ENCODE assay signal across 15 cellular contexts in genomic region chr6:112061605-112062004, GRCh38. TPM values are rescaled to one million over a fixed set of nuclear protein-coding genes. Genes with fewer than 3 reads are reported as not detected.
DNase-seq lines count a peak whose midpoint lies in the region; FAIRE-seq and TF ChIP-seq lines count a peak whose summit lies in the region.
"Had no signal": no experiment of that assay in that cellular context is flagged by ENCODE, and none has a peak within 500 bp of the region (broad histone marks: within the 10 kb centered on the region; RNA-seq: fewer than 3 reads in every experiment).

No MANE protein-coding gene starts in this region.

- H3K4me3 ChIP-seq in bronchial epithelial cell (ENCODE audit: low read depth, low read length), result no peak overlapping the region

- no peaks in the 10 kb centered on the region for H3K36me3 ChIP-seq in bronchial epithelial cell (ENCODE audit: control insufficient read depth, insufficient read depth, low read length)

- H3K4me1 Mint-ChIP-seq in activated T-cell treated with anti-CD3 and anti-CD28 coated beads, Interleukin-2, amount 50 U/mL, for 24 hours (ENCODE audit: low read depth), result no peaks in the 10 kb centered on the region

- H3K36me3 Mint-ChIP-seq in activated T-cell treated with anti-CD3 and anti-CD28 coated beads, Interleukin-2, amount 50 U/mL, for 24 hours (ENCODE audit: low read depth), result no peaks in the 10 kb centered on the region

- no peak for FAIRE-seq in bronchial epithelial cell (lab: Jason Lieb, UNC)
- FAIRE-seq: GM12891 had no signal

- DNase-seq in EH (ENCODE audit: low read depth) (peak; percentile 25), LHCN-M2 (ENCODE audit: low read depth) (peak; percentile 47), bronchial epithelial cell (ENCODE audit: low read depth) (peak; percentile 24), kidney tubule cell (ENCODE audit: low spot score) (peak; percentile 55), NCI-H2081 (lab: John Stamatoyannopoulos, UW) (no peak), NCI-H524 (lab: John Stamatoyannopoulos, UW) (no peak), DMS 273 treated with DMSO at 0.1 percent for 48 hours (lab: John Stamatoyannopoulos, UW) (no peak)
- DNase-seq in activated T-cell treated with anti-CD3 and anti-CD28 coated beads, Interleukin-2, amount 50 U/mL, for 24 hours, result no peak
- DNase-seq: C1 segment of cervical spinal cord, NCI-H1092, NCI-H2107, SIG-M5 had no signal

- no peaks in the 10 kb centered on the region for H3K27me3 Mint-ChIP-seq in activated T-cell treated with anti-CD3 and anti-CD28 coated beads, Interleukin-2, amount 50 U/mL, for 24 hours

- H3K9me3 Mint-ChIP-seq in activated T-cell treated with anti-CD3 and anti-CD28 coated beads, Interleukin-2, amount 50 U/mL, for 24 hours, result no peaks in the 10 kb centered on the region

- no peak for TF ChIP-seq CTCF in bronchial epithelial cell (IDR thresholded peaks at IDR 0.05; ENCODE audit: insufficient read depth, low read length, severe bottlenecking)

- peaks cover 2% of the 10 kb centered on the region for H3K27me3 ChIP-seq in bronchial epithelial cell (ENCODE audit: control insufficient read depth, insufficient read depth, low read length)

- H3K27ac Mint-ChIP-seq in activated T-cell treated with anti-CD3 and anti-CD28 coated beads, Interleukin-2, amount 50 U/mL, for 24 hours, result no peak overlapping the region

- H3K4me3 Mint-ChIP-seq in activated T-cell treated with anti-CD3 and anti-CD28 coated beads, Interleukin-2, amount 50 U/mL, for 24 hours, result no peak overlapping the region

RNA-seq across cellular contexts. Expression of gene CCN6, which starts 7.7 kb away (rescaled TPM):
- not detected in 2 replicates for total RNA-seq in LHCN-M2 (2014; rRNA removed)
- polyA plus RNA-seq in LHCN-M2 (2012), result 0.02 TPM
- total RNA-seq in bronchial epithelial cell, result not detected in 2 replicates
- total RNA-seq: A172, HT-29 had no signal

RNA-seq across cellular contexts. Expression of gene TUBE1, which starts 25.7 kb away (rescaled TPM):
- total RNA-seq in LHCN-M2 (2014; rRNA removed) (11.2 and 13.3 TPM in 2 replicates), bronchial epithelial cell (33.4 and 41.1 TPM in 2 replicates)
- 3.9 TPM for polyA plus RNA-seq in LHCN-M2 (2012)

RNA-seq across cellular contexts. Expression of gene FAM229B, which starts 25.8 kb away (rescaled TPM):
- total RNA-seq in LHCN-M2 (2014; rRNA removed) (7.8 and 9.7 TPM in 2 replicates), bronchial epithelial cell (1.6 and 4.0 TPM in 2 replicates)
- polyA plus RNA-seq in LHCN-M2 (2012), result 32.4 TPM

Comparison
In these comparisons a context has a peak if more than half of its experiments do, and no peak if none do; other contexts are left out.
1. DNase-seq: peak in EH (single experiment), LHCN-M2 (single experiment), bronchial epithelial cell (single experiment) and kidney tubule cell (single experiment); none in activated T-cell treated with anti-CD3 and anti-CD28 coated beads, Interleukin-2, amount 50 U/mL, for 24 hours (single experiment), NCI-H2081 (0 of 2), NCI-H524 (0 of 2) and DMS 273 treated with DMSO at 0.1 percent for 48 hours (single experiment).